Comparison of ENCODE assay signal across 2 cellular contexts in genomic region chr6:25428758-25429317, GRCh38.
TF ChIP-seq lines count a peak whose summit lies in the region.

No MANE protein-coding gene starts in this region.

TF ChIP-seq in GM23338, 12 proteins besides CTCF, POLR2A, EP300 and RAD21 (continued from another document):
- TF ChIP-seq ZNF331 (CRISPR knock-in tag; IDR thresholded peaks at IDR 0.05; ENCODE audit: low read depth) (no peak), POLR2AphosphoS5 (IDR thresholded peaks at IDR 0.05; ENCODE audit: low read depth) (no peak), NANOG (IDR thresholded peaks at IDR 0.05; ENCODE audit: borderline replicate concordance) (no peak), ZNF114 (CRISPR knock-in tag; IDR thresholded peaks at IDR 0.05) (no peak), EZH2phosphoT487 (IDR thresholded peaks at IDR 0.05; ENCODE audit: unreplicated experiment) (no peak), JUNB (IDR thresholded peaks at IDR 0.05; ENCODE audit: unreplicated experiment) (no peak), ZNF462 (CRISPR knock-in tag; IDR thresholded peaks at IDR 0.05) (no peak), EZH2 (IDR thresholded peaks at IDR 0.05; ENCODE audit: low read depth, unreplicated experiment) (no peak), ETS1 (IDR thresholded peaks at IDR 0.05) (no peak), STAT1 (IDR thresholded peaks at IDR 0.05; ENCODE audit: unreplicated experiment) (no peak)

TF ChIP-seq in WTC11, 78 proteins besides CTCF, POLR2A, EP300 and RAD21 (continued from another document):
- TF ChIP-seq E2F1 (CRISPR knock-in tag; IDR thresholded peaks at IDR 0.05) (no peak), HMGA2 (CRISPR knock-in tag; IDR thresholded peaks at IDR 0.05) (no peak), ZNF232 (CRISPR knock-in tag; IDR thresholded peaks at IDR 0.05) (no peak), ZNF317 (CRISPR knock-in tag; IDR thresholded peaks at IDR 0.05; ENCODE audit: borderline replicate concordance, low read depth) (no peak), ZMAT4 (CRISPR knock-in tag; IDR thresholded peaks at IDR 0.05) (no peak), ZBTB43 (CRISPR knock-in tag; IDR thresholded peaks at IDR 0.05) (no peak), MYBL2 (CRISPR knock-in tag; IDR thresholded peaks at IDR 0.05) (no peak), RORB (CRISPR knock-in tag; IDR thresholded peaks at IDR 0.05) (no peak), EMX1 (CRISPR knock-in tag; IDR thresholded peaks at IDR 0.05) (no peak), TEAD4 (CRISPR knock-in tag; IDR thresholded peaks at IDR 0.05) (no peak), ESRRA (CRISPR knock-in tag; IDR thresholded peaks at IDR 0.05; ENCODE audit: borderline replicate concordance) (no peak), CREM (CRISPR knock-in tag; IDR thresholded peaks at IDR 0.05) (no peak)
